In genomic region chr5:109546461-109546860, GRCh38 we compare ENCODE assay signal across 25 cellular contexts.
"Had no signal": no experiment of that assay in that cellular context is flagged by ENCODE, and none has a peak within 500 bp of the region (broad histone marks: within the 10 kb centered on the region; RNA-seq: fewer than 3 reads in every experiment).

No MANE protein-coding gene starts in this region.

- DNase-seq: activated CD4-positive, alpha-beta memory T cell treated with anti-CD3 and anti-CD28 coated beads, Interleukin-2, amount 10 ng/mL, durations not matched to agents 7 days and 5 days; activated CD4-positive, alpha-beta T cell treated with anti-CD3 and anti-CD28 coated beads for 36 hours; activated CD4-positive, alpha-beta T cell treated with anti-CD3 and anti-CD28 coated beads, Interleukin-2, amount 10 ng/mL, durations not matched to agents 7 days and 5 days; activated CD4-positive, alpha-beta T cell treated with anti-CD3 and anti-CD28 coated beads, Interleukin-2, amount 50 U/mL, for 4 hours; activated CD4-positive, CD25-positive, alpha-beta regulatory T cell; activated CD4-positive, CD25-positive, alpha-beta regulatory T cell treated with anti-CD3 and anti-CD28 coated beads, Interleukin-2, amount 50 U/mL, for 72 hours; activated CD8-positive, alpha-beta memory T cell treated with anti-CD3 and anti-CD28 coated beads, Interleukin-2, amount 50 U/mL, for 48 hours; activated gamma-delta T cell; activated naive CD4-positive, alpha-beta T cell; activated naive CD4-positive, alpha-beta T cell treated with anti-CD3 and anti-CD28 coated beads, Interleukin-2, amount 10 ng/mL, durations not matched to agents 7 days and 5 days; activated naive CD8-positive, alpha-beta T cell treated with anti-CD3 and anti-CD28 coated beads, Interleukin-2, amount 10 ng/mL, durations not matched to agents 7 days and 5 days; activated T-cell treated with anti-CD3 and anti-CD28 coated beads for 4 hours; activated T-cell treated with anti-CD3 and anti-CD28 coated beads, Interleukin-2, amount 50 U/mL, for 24 hours; activated T-cell treated with anti-CD3 and anti-CD28 coated beads, Interleukin-2, amount 50 U/mL, for 72 hours; amygdala; aorta; body of pancreas; dorsolateral prefrontal cortex; effector memory CD4-positive, alpha-beta T cell; endodermal cell; erythroblast; gastrocnemius medialis; glutamatergic neuron; heart left ventricle; T-helper 2 cell had no signal
